In the genomic region with DNA sequence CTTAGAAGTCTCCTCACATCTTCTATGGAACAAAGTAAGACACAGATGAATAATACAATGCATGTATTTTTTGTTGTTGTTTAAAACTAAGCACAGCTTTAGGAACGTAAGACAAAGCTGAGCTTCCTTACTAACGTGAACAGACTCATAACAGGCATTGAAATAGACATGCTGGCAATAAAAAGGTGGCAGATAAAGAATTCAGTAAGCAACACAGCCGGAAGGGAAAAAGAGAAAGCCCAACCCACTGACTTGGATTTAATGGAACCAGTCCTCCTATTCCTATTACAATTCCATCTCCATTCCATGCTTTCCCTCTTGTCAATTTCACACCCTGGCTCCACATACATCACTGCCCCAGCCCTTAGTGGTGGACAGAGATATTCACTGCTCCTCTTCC, we compare ENCODE assay signal across 25 cellular contexts.
"Had no signal": no experiment of that assay in that cellular context is flagged by ENCODE, and none has a peak within 500 bp of the region (broad histone marks: within the 10 kb centered on the region; RNA-seq: fewer than 3 reads in every experiment).

No MANE protein-coding gene starts in this region.

- H3K9me3 ChIP-seq: ascending aorta, body of pancreas had no signal

- H3K27me3 ChIP-seq: ascending aorta, body of pancreas had no signal

- DNase-seq: activated CD4-positive, alpha-beta T cell treated with anti-CD3 and anti-CD28 coated beads for 48 hours; activated CD4-positive, alpha-beta T cell treated with anti-CD3 and anti-CD28 coated beads, Interleukin-2, amount 50 U/mL, for 4 hours; activated CD4-positive, CD25-positive, alpha-beta regulatory T cell treated with anti-CD3 and anti-CD28 coated beads, Interleukin-2, amount 50 U/mL, for 72 hours; activated CD8-positive, alpha-beta memory T cell treated with anti-CD3 and anti-CD28 coated beads, Interleukin-2, amount 50 U/mL, for 48 hours; activated CD8-positive, alpha-beta T cell treated with anti-CD3 and anti-CD28 coated beads, Interleukin-2, amount 10 ng/mL, durations not matched to agents 7 days and 5 days; activated effector memory CD4-positive, alpha-beta T cell treated with Interleukin-2 at 50 U/mL for 16 hours; activated naive CD4-positive, alpha-beta T cell; activated naive CD8-positive, alpha-beta T cell treated with anti-CD3 and anti-CD28 coated beads, Interleukin-2, amount 50 U/mL, for 24 hours; activated T-cell treated with anti-CD3 and anti-CD28 coated beads, Interleukin-2, amount 50 U/mL, for 1 hour; amniotic stem cell; body of pancreas; Kasumi-1; KBM-7; NCI-H1048; NCI-H1694; NCI-H2081; NCI-H510A treated with DMSO at 0.1 percent for 48 hours; NCI-H69; SHP77 had no signal

- FAIRE-seq: bronchial epithelial cell, RCC 7860 had no signal

- H3K4me3 ChIP-seq: ascending aorta, body of pancreas had no signal

- ATAC-seq: activated CD8-positive, alpha-beta T cell treated with anti-CD3 and anti-CD28 coated beads, Interleukin-2, amount 10 ng/mL, durations not matched to agents 7 days and 5 days; activated naive CD8-positive, alpha-beta T cell treated with anti-CD3 and anti-CD28 coated beads, Interleukin-2, amount 50 U/mL, for 24 hours; body of pancreas had no signal

- H3K27ac Mint-ChIP-seq: activated CD8-positive, alpha-beta T cell treated with anti-CD3 and anti-CD28 coated beads, Interleukin-2, amount 10 ng/mL, durations not matched to agents 7 days and 5 days; activated naive CD4-positive, alpha-beta T cell treated with anti-CD3 and anti-CD28 coated beads, Interleukin-2, amount 50 U/mL, for 24 hours; activated naive CD8-positive, alpha-beta T cell treated with anti-CD3 and anti-CD28 coated beads, Interleukin-2, amount 50 U/mL, for 24 hours; T-helper 1 cell treated with Interleukin-12 subunit alpha and Interleukin-12 subunit beta and Interleukin-4 antibody, amounts not matched to agents 30 μg/mL and 1 μg/mL, for 36 hours had no signal

- H3K27ac ChIP-seq: ascending aorta, body of pancreas had no signal

- H3K9me3 Mint-ChIP-seq: activated naive CD4-positive, alpha-beta T cell treated with anti-CD3 and anti-CD28 coated beads, Interleukin-2, amount 50 U/mL, for 24 hours; activated naive CD8-positive, alpha-beta T cell treated with anti-CD3 and anti-CD28 coated beads, Interleukin-2, amount 50 U/mL, for 24 hours; central memory CD8-positive, alpha-beta T cell; T-helper 1 cell treated with Interleukin-12 subunit alpha and Interleukin-12 subunit beta and Interleukin-4 antibody, amounts not matched to agents 30 μg/mL and 1 μg/mL, for 36 hours had no signal

- H3K36me3 Mint-ChIP-seq: activated naive CD4-positive, alpha-beta T cell treated with anti-CD3 and anti-CD28 coated beads, Interleukin-2, amount 50 U/mL, for 24 hours had no signal

- H3K4me3 Mint-ChIP-seq: activated CD8-positive, alpha-beta T cell treated with anti-CD3 and anti-CD28 coated beads, Interleukin-2, amount 10 ng/mL, durations not matched to agents 7 days and 5 days; activated naive CD4-positive, alpha-beta T cell treated with anti-CD3 and anti-CD28 coated beads, Interleukin-2, amount 50 U/mL, for 24 hours; activated naive CD8-positive, alpha-beta T cell treated with anti-CD3 and anti-CD28 coated beads, Interleukin-2, amount 50 U/mL, for 24 hours; central memory CD8-positive, alpha-beta T cell; T-helper 1 cell treated with Interleukin-12 subunit alpha and Interleukin-12 subunit beta and Interleukin-4 antibody, amounts not matched to agents 30 μg/mL and 1 μg/mL, for 36 hours had no signal
